15 cellular contexts compared by ENCODE assay signal in genomic region chr10:117550599-117551321, GRCh38. TPM values are rescaled to one million over a fixed set of nuclear protein-coding genes. Genes with fewer than 3 reads are reported as not detected.
"Had no signal": no experiment of that assay in that cellular context is flagged by ENCODE, and none has a peak within 500 bp of the region (broad histone marks: within the 10 kb centered on the region; RNA-seq: fewer than 3 reads in every experiment).

No MANE protein-coding gene starts in this region.

- H3K27ac ChIP-seq: brain microvascular endothelial cell, coronary artery, gastrocnemius medialis, heart right ventricle, left ventricle myocardium inferior had no signal

- H3K9me3 Mint-ChIP-seq: activated naive CD4-positive, alpha-beta T cell treated with anti-CD3 and anti-CD28 coated beads, Interleukin-2, amount 50 U/mL, for 24 hours; activated T-helper 2 cell treated with anti-CD3 and anti-CD28 coated beads, Interferon-gamma antibody, Interleukin-2, Interleukin-4, amounts not matched to agents 10 μg/mL and 5 μg/mL and 100 μg/mL, durations not matched to agents 14 hours and 24 hours and 36 hours; central memory CD8-positive, alpha-beta T cell; natural killer cell treated with Interleukin-12 subunit alpha and Interleukin-12 subunit beta and Interleukin-15 and Interleukin-18, amount 100 ng/mL, for 72 hours; stimulated activated effector memory CD8-positive, alpha-beta T cell treated with anti-CD3 and anti-CD28 coated beads, Interleukin-12 subunit alpha, Interleukin-12 subunit beta, amount 100 ng/mL, for 72 hours had no signal

- H3K27ac Mint-ChIP-seq: activated naive CD4-positive, alpha-beta T cell treated with anti-CD3 and anti-CD28 coated beads, Interleukin-2, amount 50 U/mL, for 24 hours; activated T-helper 2 cell treated with anti-CD3 and anti-CD28 coated beads, Interferon-gamma antibody, Interleukin-2, Interleukin-4, amounts not matched to agents 10 μg/mL and 5 μg/mL and 100 μg/mL, durations not matched to agents 14 hours and 24 hours and 36 hours; natural killer cell treated with Interleukin-12 subunit alpha and Interleukin-12 subunit beta and Interleukin-15 and Interleukin-18, amount 100 ng/mL, for 72 hours; stimulated activated effector memory CD8-positive, alpha-beta T cell treated with anti-CD3 and anti-CD28 coated beads, Interleukin-12 subunit alpha, Interleukin-12 subunit beta, amount 100 ng/mL, for 72 hours had no signal

- ATAC-seq: gastrocnemius medialis; heart right ventricle; natural killer cell treated with Interleukin-12 subunit alpha and Interleukin-12 subunit beta and Interleukin-15 and Interleukin-18, amount 100 ng/mL, for 72 hours; SK-N-SH treated with all-trans-retinoic acid at 6 μM for 48 hours; stimulated activated effector memory CD8-positive, alpha-beta T cell treated with anti-CD3 and anti-CD28 coated beads, Interleukin-12 subunit alpha, Interleukin-12 subunit beta, amount 100 ng/mL, for 72 hours had no signal

- H3K9me3 ChIP-seq: gastrocnemius medialis, heart right ventricle, left ventricle myocardium inferior had no signal

- DNase-seq: activated CD4-positive, alpha-beta T cell treated with anti-CD3 and anti-CD28 coated beads, Interleukin-2, amount 50 U/mL, for 48 hours; brain microvascular endothelial cell; effector CD8-positive, alpha-beta T cell; gastrocnemius medialis; heart right ventricle; left ventricle myocardium inferior; T-helper 1 cell had no signal

- H3K36me3 ChIP-seq: brain microvascular endothelial cell, gastrocnemius medialis, heart right ventricle, left ventricle myocardium inferior had no signal

- H3K4me3 ChIP-seq: coronary artery, gastrocnemius medialis, heart right ventricle, left ventricle myocardium inferior had no signal

- H3K4me3 Mint-ChIP-seq: activated naive CD4-positive, alpha-beta T cell treated with anti-CD3 and anti-CD28 coated beads, Interleukin-2, amount 50 U/mL, for 24 hours; central memory CD8-positive, alpha-beta T cell; natural killer cell treated with Interleukin-12 subunit alpha and Interleukin-12 subunit beta and Interleukin-15 and Interleukin-18, amount 100 ng/mL, for 72 hours; stimulated activated effector memory CD8-positive, alpha-beta T cell treated with anti-CD3 and anti-CD28 coated beads, Interleukin-12 subunit alpha, Interleukin-12 subunit beta, amount 100 ng/mL, for 72 hours had no signal

- H3K36me3 Mint-ChIP-seq: activated naive CD4-positive, alpha-beta T cell treated with anti-CD3 and anti-CD28 coated beads, Interleukin-2, amount 50 U/mL, for 24 hours had no signal

RNA-seq across cellular contexts. Expression of gene EMX2, which starts 8.2 kb away (rescaled TPM):
- total RNA-seq: activated T-helper 2 cell treated with anti-CD3 and anti-CD28 coated beads, Interferon-gamma antibody, Interleukin-2, Interleukin-4, amounts not matched to agents 10 μg/mL and 5 μg/mL and 100 μg/mL, durations not matched to agents 14 hours and 24 hours and 36 hours; fibroblast of lung; natural killer cell treated with Interleukin-12 subunit alpha and Interleukin-12 subunit beta and Interleukin-15 and Interleukin-18, amount 100 ng/mL, for 72 hours had no signal
- polyA plus RNA-seq: fibroblast of lung had no signal
